ENCODE assay signal across 3 cellular contexts in genomic region chr4:2446656-2447564, GRCh38.
TF ChIP-seq lines count a peak whose summit lies in the region.

No MANE protein-coding gene starts in this region.

TF ChIP-seq in HEK293, 187 proteins besides CTCF, POLR2A, EP300 and RAD21 (continued from another document):
- TF ChIP-seq ZNF274 (IDR thresholded peaks at IDR 0.05; ENCODE audit: low read length) (no peak), ZNF274 (tag by site-specific recombination; IDR thresholded peaks at IDR 0.05; ENCODE audit: borderline replicate concordance) (0 out of 2 replicates have a peak, but pooled peaks have one; percentile 17), ZBTB17 (tag by site-specific recombination; IDR thresholded peaks at IDR 0.05) (peak; percentile 99), ZNF624 (tag by site-specific recombination; IDR thresholded peaks at IDR 0.05) (no peak)

TF ChIP-seq in K562, 482 proteins besides CTCF, POLR2A, EP300 and RAD21 (continued from another document):
- TF ChIP-seq ZNF639 (CRISPR knock-in tag; conservative IDR thresholded peaks at IDR 0.05 in 1 of 2, IDR thresholded peaks at IDR 0.05 in 1 of 2) (no peak), USF1 (CRISPR knock-in tag; IDR thresholded peaks at IDR 0.05) (no peak), ZBTB5 (IDR thresholded peaks at IDR 0.05) (0 out of 2 replicates have a peak, but pooled peaks have one; percentile 11), THRB (CRISPR knock-in tag; conservative IDR thresholded peaks at IDR 0.05) (0 out of 2 replicates have a peak, but pooled peaks have one; percentile 24)

TF ChIP-seq in GM12891, 5 proteins besides CTCF, POLR2A, EP300 and RAD21 (continued from another document):
- no peak for TF ChIP-seq TAF1 (IDR thresholded peaks at IDR 0.05; ENCODE audit: low read depth, low read length)
